Comparison of ENCODE assay signal across 15 cellular contexts in the genomic region with DNA sequence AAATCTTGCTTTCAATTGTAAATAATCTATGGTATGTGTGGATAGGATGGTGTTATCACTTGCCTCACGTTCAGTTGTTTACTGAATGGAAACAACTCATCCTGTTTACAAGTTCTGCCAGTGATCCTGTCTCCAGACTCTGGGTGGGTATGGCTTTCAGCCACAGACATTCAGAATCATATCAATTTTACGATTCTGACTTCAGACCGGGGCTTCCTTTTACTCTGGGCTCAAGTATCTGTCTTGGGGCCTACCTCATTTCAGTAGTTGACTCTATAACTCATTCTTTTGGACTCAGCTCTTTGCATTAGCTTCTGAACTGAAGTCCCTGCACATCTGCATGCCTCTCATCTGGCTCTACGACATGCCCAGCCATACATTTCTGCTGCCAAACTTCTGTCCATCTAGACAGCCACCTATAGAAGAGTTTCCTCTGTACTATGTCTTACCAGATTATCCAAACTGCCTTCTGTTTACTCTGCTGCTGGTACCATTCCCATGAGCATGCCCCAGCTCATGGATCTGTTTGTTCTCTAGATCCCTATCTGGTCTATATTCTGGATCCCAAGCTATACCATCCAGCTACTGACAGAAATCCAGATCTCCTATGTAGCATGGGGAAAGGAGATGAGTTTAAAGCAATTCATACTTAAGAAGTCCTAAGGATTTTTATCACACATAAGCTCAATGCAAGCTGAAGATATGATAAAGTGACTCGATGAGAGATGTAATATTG. TPM values are rescaled to one million over a fixed set of nuclear protein-coding genes. Genes with fewer than 3 reads are reported as not detected.
DNase-seq lines count a peak whose midpoint lies in the region; ATAC-seq and TF ChIP-seq lines count a peak whose summit lies in the region.
"Had no signal": no experiment of that assay in that cellular context is flagged by ENCODE, and none has a peak within 500 bp of the region (broad histone marks: within the 10 kb centered on the region; RNA-seq: fewer than 3 reads in every experiment).

No MANE protein-coding gene starts in this region.

- TF ChIP-seq CTCF in SK-N-SH (IDR thresholded peaks at IDR 0.05), result no peak
- TF ChIP-seq CTCF in foreskin keratinocyte (conservative IDR thresholded peaks at IDR 0.05), result no peak

- H3K4me3 Mint-ChIP-seq in activated CD4-positive, alpha-beta memory T cell treated with anti-CD3 and anti-CD28 coated beads, Interleukin-2, amount 10 ng/mL, durations not matched to agents 7 days and 5 days, result peak overlapping the region; percentile 10
- peak overlapping the region in 9 of 10 donors; percentile 47 to 84 (median 64) for H3K4me3 Mint-ChIP-seq in naive thymus-derived CD4-positive, alpha-beta T cell

- H3K9me2 ChIP-seq in SK-N-SH, result no peaks in the 10 kb centered on the region

- H3K27me3 ChIP-seq in SK-N-SH (ENCODE audit: insufficient read depth) (no peaks in the 10 kb centered on the region), foreskin keratinocyte (no peaks in the 10 kb centered on the region)
- no peaks in the 10 kb centered on the region for H3K27me3 ChIP-seq in naive thymus-derived CD4-positive, alpha-beta T cell (ENCODE audit: control insufficient read depth in 2 of 2, insufficient read depth in 2 of 2, low read length in 2 of 2)
- H3K27me3 ChIP-seq: transverse colon had no signal

- H3K4me1 ChIP-seq in SK-N-SH (ENCODE audit: control insufficient read depth in 1 of 2, insufficient read depth in 2 of 2, low read depth in 1 of 2, low read length in 1 of 2) (peaks cover 0 to 4% of the 10 kb centered on the region in 2 experiments; a peak in 2 of 4 replicates), foreskin keratinocyte (no peaks in the 10 kb centered on the region)
- peaks cover 83 to 96% of the 10 kb centered on the region in 2 donors for H3K4me1 ChIP-seq in naive thymus-derived CD4-positive, alpha-beta T cell (ENCODE audit: control insufficient read depth in 2 of 2, insufficient read depth in 2 of 2, low read length in 2 of 2)

- H3K27me3 Mint-ChIP-seq in activated CD4-positive, alpha-beta memory T cell treated with anti-CD3 and anti-CD28 coated beads, Interleukin-2, amount 10 ng/mL, durations not matched to agents 7 days and 5 days, result no peaks in the 10 kb centered on the region
- no peaks in the 10 kb centered on the region for H3K27me3 Mint-ChIP-seq in naive thymus-derived CD4-positive, alpha-beta T cell

- H3K4me3 ChIP-seq in SK-N-SH (ENCODE audit: low read depth in 2 of 2, low read length in 1 of 2), result no peak overlapping the region
- H3K4me3 ChIP-seq in naive thymus-derived CD4-positive, alpha-beta T cell (ENCODE audit: low read length), result no peak overlapping the region
- H3K4me3 ChIP-seq: mucosa of descending colon, transverse colon had no signal

- H3K4me2 ChIP-seq in SK-N-SH, result no peak overlapping the region

- H3K9me3 ChIP-seq in SK-N-SH, result no peaks in the 10 kb centered on the region
- H3K9me3 ChIP-seq in naive thymus-derived CD4-positive, alpha-beta T cell (ENCODE audit: control insufficient read depth in 2 of 3, low read length in 3 of 3), result no peaks in the 10 kb centered on the region
- H3K9me3 ChIP-seq: mucosa of descending colon, transverse colon had no signal

- TF ChIP-seq RAD21 in SK-N-SH (IDR thresholded peaks at IDR 0.05; ENCODE audit: low read length), result no peak

- no peaks in the 10 kb centered on the region for H3F3A ChIP-seq in SK-N-SH (replicated peaks; ENCODE audit: insufficient read depth)

- WGBS in SK-N-SH (ENCODE audit: low lambda C conversion rate), result 71% methylated on average over 5 of the region's 5 CpGs

- intact Hi-C loops in naive thymus-derived CD4-positive, alpha-beta T cell (cut with micrococcal nuclease), result loop anchor here (1.0 to 10.0 kb wide), 6 partner anchors 8 to 156 kb away; a partner anchor contains a TSS

- H2AFZ ChIP-seq in SK-N-SH (ENCODE audit: low read depth), result no peak overlapping the region

- H4K20me1 ChIP-seq in SK-N-SH (ENCODE audit: insufficient read depth), result no peaks in the 10 kb centered on the region

- no peaks in the 10 kb centered on the region; the same call in 1 of the 2 replicates for H3K79me2 ChIP-seq in SK-N-SH (ENCODE audit: insufficient read depth)

- DNase-seq in SK-N-SH (peak; percentile 32), foreskin keratinocyte (no peak), COLO829 (ENCODE audit: low spot score) (no peak)
- peak; percentile 54 for DNase-seq in activated CD4-positive, alpha-beta memory T cell treated with anti-CD3 and anti-CD28 coated beads, Interleukin-2, amount 10 ng/mL, durations not matched to agents 7 days and 5 days
- no peak for DNase-seq in naive thymus-derived CD4-positive, alpha-beta T cell
- DNase-seq: KBM-7, kidney glomerular epithelial cell, mucosa of descending colon, SHP77 treated with DMSO at 0.1 percent for 48 hours, transverse colon had no signal

- H3K36me3 Mint-ChIP-seq in activated CD4-positive, alpha-beta memory T cell treated with anti-CD3 and anti-CD28 coated beads, Interleukin-2, amount 10 ng/mL, durations not matched to agents 7 days and 5 days (ENCODE audit: low read depth), result peaks cover 42% of the 10 kb centered on the region
- peaks cover 0 to 43% (median 4%) of the 10 kb centered on the region in 5 donors for H3K36me3 Mint-ChIP-seq in naive thymus-derived CD4-positive, alpha-beta T cell

- POLR2A ChIA-PET in SK-N-SH (lab: Yijun Ruan, JAX), result no interaction called here
- POLR2A ChIA-PET in activated CD4-positive, alpha-beta memory T cell treated with anti-CD3 and anti-CD28 coated beads, Interleukin-2, amount 10 ng/mL, durations not matched to agents 7 days and 5 days (lab: Charles Lee), result interaction anchor here (0.7 to 4.8 kb wide), 10 partner anchors 8 to 80 kb away, joined by 3 to 40 read pairs (median 4); no protein-coding TSS in a partner anchor
- POLR2A ChIA-PET in naive thymus-derived CD4-positive, alpha-beta T cell (lab: Charles Lee), result interaction anchor here (0.7 to 1.8 kb wide), 4 partner anchors 9 to 82 kb away, joined by 3 to 5 read pairs (median 4); no protein-coding TSS in a partner anchor

- no peaks in the 10 kb centered on the region for H3K36me3 ChIP-seq in SK-N-SH (replicated peaks in 1 of 2; ENCODE audit: control insufficient read depth in 1 of 2, insufficient read depth in 2 of 2, low read length in 1 of 2)
- H3K36me3 ChIP-seq in naive thymus-derived CD4-positive, alpha-beta T cell (ENCODE audit: control insufficient read depth in 2 of 3, insufficient read depth in 3 of 3, low read length in 3 of 3), result no peaks in the 10 kb centered on the region
- H3K36me3 ChIP-seq: transverse colon had no signal

- TF ChIP-seq EP300 in SK-N-SH (IDR thresholded peaks at IDR 0.05; ENCODE audit: borderline replicate concordance in 1 of 2, low read depth in 1 of 2, low read length in 1 of 2), result no peak

- ATAC-seq in SK-N-SH treated with all-trans-retinoic acid at 6 μM for 48 hours (no peak), GM21786 (IDR thresholded peaks at IDR 0.05; ENCODE audit: unreplicated experiment) (peak; percentile 30), foreskin keratinocyte (no peak), HG03342 (IDR thresholded peaks at IDR 0.05; ENCODE audit: unreplicated experiment) (no peak)
- no peak for ATAC-seq in naive thymus-derived CD4-positive, alpha-beta T cell
- ATAC-seq: esophagus mucosa had no signal

- no peak overlapping the region for H3K9ac ChIP-seq in SK-N-SH

- H3K4me1 Mint-ChIP-seq in activated CD4-positive, alpha-beta memory T cell treated with anti-CD3 and anti-CD28 coated beads, Interleukin-2, amount 10 ng/mL, durations not matched to agents 7 days and 5 days, result peaks cover 59% of the 10 kb centered on the region
- peaks cover 25 to 58% (median 27%) of the 10 kb centered on the region in 7 donors for H3K4me1 Mint-ChIP-seq in naive thymus-derived CD4-positive, alpha-beta T cell

- peak overlapping the region; percentile 72 for H3K27ac Mint-ChIP-seq in activated CD4-positive, alpha-beta memory T cell treated with anti-CD3 and anti-CD28 coated beads, Interleukin-2, amount 10 ng/mL, durations not matched to agents 7 days and 5 days
- H3K27ac Mint-ChIP-seq in naive thymus-derived CD4-positive, alpha-beta T cell, result peak overlapping the region in 5 of 9 donors; percentile 88 to 93 (median 91)

- H3K27ac ChIP-seq in SK-N-SH (ENCODE audit: low read depth in 2 of 2, low read length in 1 of 2) (no peak overlapping the region), foreskin keratinocyte (no peak overlapping the region)
- H3K27ac ChIP-seq in naive thymus-derived CD4-positive, alpha-beta T cell (ENCODE audit: low read depth, low read length), result peak overlapping the region; percentile 69
- H3K27ac ChIP-seq: 22Rv1 had no signal

- H3K9me3 Mint-ChIP-seq in activated CD4-positive, alpha-beta memory T cell treated with anti-CD3 and anti-CD28 coated beads, Interleukin-2, amount 10 ng/mL, durations not matched to agents 7 days and 5 days, result no peaks in the 10 kb centered on the region
- peaks cover 0 to 2% (median 0%) of the 10 kb centered on the region in 11 donors for H3K9me3 Mint-ChIP-seq in naive thymus-derived CD4-positive, alpha-beta T cell

- CTCF ChIA-PET in SK-N-SH (lab: Yijun Ruan, JAX), result interaction anchor here (1.6 kb wide), 1 partner anchor 129 kb away, joined by 4 read pairs; no protein-coding TSS in a partner anchor
- CTCF ChIA-PET in activated CD4-positive, alpha-beta memory T cell treated with anti-CD3 and anti-CD28 coated beads, Interleukin-2, amount 10 ng/mL, durations not matched to agents 7 days and 5 days (lab: Charles Lee), result interaction anchor here (0.6 to 2.2 kb wide), 4 partner anchors 13 to 34 kb away, joined by 3 to 10 read pairs (median 4); a partner anchor contains a TSS
- CTCF ChIA-PET in naive thymus-derived CD4-positive, alpha-beta T cell (lab: Charles Lee), result interaction anchor here (0.5 to 1.6 kb wide), 3 partner anchors 34 to 205 kb away, joined by 3 to 5 read pairs (median 3); no protein-coding TSS in a partner anchor

TF ChIP-seq in SK-N-SH, 30 proteins besides CTCF, POLR2A, EP300 and RAD21 (continues in another document):
- TF ChIP-seq RXRA (IDR thresholded peaks at IDR 0.05; ENCODE audit: borderline replicate concordance, low read depth), result no peak
- TF ChIP-seq SMC3 (IDR thresholded peaks at IDR 0.05; ENCODE audit: low read depth, low read length), result no peak
- TF ChIP-seq TCF12 (IDR thresholded peaks at IDR 0.05), result no peak
- TF ChIP-seq MXI1 (IDR thresholded peaks at IDR 0.05; ENCODE audit: low read depth, low read length), result no peak

TF ChIP-seq in SK-N-SH treated with all-trans-retinoic acid at 6 μM for 48 hours, 23 proteins besides CTCF, POLR2A, EP300 and RAD21 (continues in another document):
- TF ChIP-seq ZC3H10 (CRISPR knock-in tag; IDR thresholded peaks at IDR 0.05) (no peak), ESRRG (CRISPR knock-in tag; IDR thresholded peaks at IDR 0.05) (no peak), TCF4 (CRISPR knock-in tag; IDR thresholded peaks at IDR 0.05; ENCODE audit: borderline replicate concordance) (no peak)

RNA-seq across cellular contexts. Expression of a gene that starts 34.3 kb away (rescaled TPM):
- polyA plus RNA-seq in SK-N-SH (2012; rRNA removed) (26.0 and 31.0 TPM in 2 replicates), foreskin keratinocyte (37.8 and 42.4 TPM in 2 replicates)
- polyA plus RNA-seq in SK-N-SH (2012; cell fraction: cytosol; rRNA removed), result 25.4 and 25.9 TPM in 2 replicates
- polyA plus RNA-seq in SK-N-SH (2012; cell fraction: nucleus; rRNA removed), result 45.6 and 61.2 TPM in 2 replicates
- total RNA-seq in activated CD4-positive, alpha-beta memory T cell treated with anti-CD3 and anti-CD28 coated beads, Interleukin-2, amount 10 ng/mL, durations not matched to agents 7 days and 5 days, result 100 to 1,000 TPM; 201 to 208 TPM
- 100 to 1,000 TPM; 200 to 720 (median 447) TPM for total RNA-seq in naive thymus-derived CD4-positive, alpha-beta T cell
- 100 to 1,000 TPM; 226 to 330 TPM for polyA plus RNA-seq in naive thymus-derived CD4-positive, alpha-beta T cell
- total RNA-seq in foreskin keratinocyte, result 46.4 and 61.1 TPM in 2 replicates

Comparison
In these comparisons a context has a peak if more than half of its experiments do, and no peak if none do; other contexts are left out.
1. DNase-seq: peak in SK-N-SH (single experiment) and activated CD4-positive, alpha-beta memory T cell treated with anti-CD3 and anti-CD28 coated beads, Interleukin-2, amount 10 ng/mL, durations not matched to agents 7 days and 5 days (single experiment); none in naive thymus-derived CD4-positive, alpha-beta T cell (0 of 9), foreskin keratinocyte (0 of 2) and COLO829 (single experiment).